ENCODE assay signal across 21 cellular contexts in the genomic region with DNA sequence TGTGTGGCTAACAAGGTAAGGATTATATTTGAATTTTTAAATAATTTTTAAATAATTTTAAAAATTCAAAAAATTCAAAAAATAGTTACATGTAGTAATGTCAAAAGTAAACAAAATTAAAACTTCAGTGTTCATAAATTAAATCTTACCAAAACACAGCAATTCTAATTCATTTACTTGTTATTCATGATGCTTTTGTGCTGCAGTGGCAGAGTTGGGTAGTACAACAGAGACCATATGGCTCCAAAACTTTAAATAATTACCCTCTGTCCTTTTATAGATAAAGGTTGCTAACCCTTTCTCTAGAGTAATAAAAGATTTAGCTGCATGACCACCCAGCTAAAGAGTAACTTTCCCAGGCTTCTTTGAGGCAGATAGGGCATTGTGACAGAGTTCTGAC.
"Had no signal": no experiment of that assay in that cellular context is flagged by ENCODE, and none has a peak within 500 bp of the region (broad histone marks: within the 10 kb centered on the region; RNA-seq: fewer than 3 reads in every experiment).

No MANE protein-coding gene starts in this region.

- H3K4me3 ChIP-seq: heart left ventricle, ovary, tibial artery, upper lobe of right lung, vagina had no signal

- H3K27me3 Mint-ChIP-seq: naive thymus-derived CD4-positive, alpha-beta T cell had no signal

- DNase-seq: effector memory CD4-positive, alpha-beta T cell; erythroblast; foreskin melanocyte; heart left ventricle; hippocampal formation; kidney glomerular epithelial cell; mesendoderm; naive thymus-derived CD4-positive, alpha-beta T cell; nephron progenitor cell; nucleus accumbens; ovary; right cardiac atrium; small intestine; stimulated activated CD4-positive, alpha-beta T cell treated with anti-CD3 and anti-CD28 coated beads, Interleukin-12 subunit alpha, Interleukin-12 subunit beta, amount 100 ng/mL, for 4 hours; stimulated activated CD4-positive, alpha-beta T cell treated with anti-CD3 and anti-CD28 coated beads, Interleukin-4, amount 100 ng/mL, for 1 hour; stimulated activated CD8-positive, alpha-beta memory T cell treated with anti-CD3 and anti-CD28 coated beads, Interleukin-4, amount 100 ng/mL, for 48 hours; stimulated activated naive CD8-positive, alpha-beta T cell treated with anti-CD3 and anti-CD28 coated beads, Interleukin-15, Interleukin-2, amounts not matched to agents 100 U/mL and 50 U/mL, for 24 hours; tibial artery; upper lobe of right lung had no signal

- H3K27me3 ChIP-seq: heart left ventricle, ovary, tibial artery, upper lobe of right lung, vagina had no signal

- H3K4me1 ChIP-seq: heart left ventricle, tibial artery, upper lobe of right lung, vagina had no signal

- H3K27ac Mint-ChIP-seq: naive thymus-derived CD4-positive, alpha-beta T cell; nephron progenitor cell; stimulated activated effector memory CD8-positive, alpha-beta T cell treated with anti-CD3 and anti-CD28 coated beads, Interleukin-12 subunit alpha, Interleukin-12 subunit beta, amount 100 ng/mL, for 72 hours had no signal

- H3K36me3 Mint-ChIP-seq: naive thymus-derived CD4-positive, alpha-beta T cell; stimulated activated effector memory CD8-positive, alpha-beta T cell treated with anti-CD3 and anti-CD28 coated beads, Interleukin-12 subunit alpha, Interleukin-12 subunit beta, amount 100 ng/mL, for 72 hours had no signal

- H3K4me1 Mint-ChIP-seq: naive thymus-derived CD4-positive, alpha-beta T cell; nephron progenitor cell; stimulated activated effector memory CD8-positive, alpha-beta T cell treated with anti-CD3 and anti-CD28 coated beads, Interleukin-12 subunit alpha, Interleukin-12 subunit beta, amount 100 ng/mL, for 72 hours had no signal

- H3K27ac ChIP-seq: heart left ventricle, ovary, tibial artery, upper lobe of right lung, vagina had no signal

- H3K9me3 ChIP-seq: heart left ventricle, ovary, tibial artery, upper lobe of right lung, vagina had no signal

- H3K4me3 Mint-ChIP-seq: naive thymus-derived CD4-positive, alpha-beta T cell; nephron progenitor cell; stimulated activated effector memory CD8-positive, alpha-beta T cell treated with anti-CD3 and anti-CD28 coated beads, Interleukin-12 subunit alpha, Interleukin-12 subunit beta, amount 100 ng/mL, for 72 hours had no signal

- H3K9me3 Mint-ChIP-seq: nephron progenitor cell had no signal
